ENCODE assay signal across 1 cellular context in genomic region chr18:8703781-8704301, GRCh38.
TF ChIP-seq lines count a peak whose summit lies in the region.

No MANE protein-coding gene starts in this region.

TF ChIP-seq in HepG2, 621 proteins besides CTCF, POLR2A, EP300 and RAD21 (continued from another document):
- TF ChIP-seq ZKSCAN1 (IDR thresholded peaks at IDR 0.05; ENCODE audit: low read length) (no peak), BCL6 (CRISPR knock-in tag; IDR thresholded peaks at IDR 0.05) (peak; percentile 49; the same call in 1 of the 2 replicates)
